ENCODE assay signal across 17 cellular contexts in genomic region chr12:33423706-33424105, GRCh38. TPM values are rescaled to one million over a fixed set of nuclear protein-coding genes. Genes with fewer than 3 reads are reported as not detected.
DNase-seq lines count a peak whose midpoint lies in the region; ATAC-seq and TF ChIP-seq lines count a peak whose summit lies in the region.
"Had no signal": no experiment of that assay in that cellular context is flagged by ENCODE, and none has a peak within 500 bp of the region (broad histone marks: within the 10 kb centered on the region; RNA-seq: fewer than 3 reads in every experiment).

No MANE protein-coding gene starts in this region.

- DNase-seq in NCI-H1105 treated with DMSO at 0.1 percent for 48 hours (lab: John Stamatoyannopoulos, UW) (peak; percentile 5), NCI-H1105 (lab: John Stamatoyannopoulos, UW) (no peak), NCI-H226 (peak; percentile 71), retinal pigment epithelial cell (ENCODE audit: low read depth) (peak; percentile 51), mucosa of descending colon (no peak), midbrain (lab: John Stamatoyannopoulos, UW) (no peak)
- DNase-seq: AML-193; Caco-2; Calu3; CD4-positive, alpha-beta T cell; CD8-positive, alpha-beta T cell; DMS79 treated with DMSO at 0.1 percent for 48 hours; GF-D8 had no signal

- no peak for ATAC-seq in mucosa of descending colon
- ATAC-seq: A549; CD8-positive, alpha-beta T cell had no signal

- H3K9me3 ChIP-seq in mucosa of descending colon, result no peaks in the 10 kb centered on the region
- H3K9me3 ChIP-seq: A549; BLaER1 treated with 17β-estradiol and CSF1 and Interleukin-3, amounts not matched to agents 10 nM and 100 nM; Caco-2 had no signal

- intact Hi-C loops in mucosa of descending colon (cut with DNase I, micrococcal nuclease), result no loop called here

- H3K4me1 ChIP-seq in mucosa of descending colon (ENCODE audit: low read depth), result no peaks in the 10 kb centered on the region
- H3K4me1 ChIP-seq: A549; BLaER1 treated with 17β-estradiol and CSF1 and Interleukin-3, amounts not matched to agents 10 nM and 100 nM; Caco-2 had no signal

- H3K36me3 ChIP-seq in mucosa of descending colon (ENCODE audit: low read depth), result no peaks in the 10 kb centered on the region
- H3K36me3 ChIP-seq: BLaER1 treated with 17β-estradiol and CSF1 and Interleukin-3, amounts not matched to agents 10 nM and 100 nM had no signal

- no peak overlapping the region for H3K4me3 ChIP-seq in retinal pigment epithelial cell (ENCODE audit: low read length)
- H3K4me3 ChIP-seq in mucosa of descending colon, result no peak overlapping the region
- H3K4me3 ChIP-seq: A549; BLaER1 treated with 17β-estradiol and CSF1 and Interleukin-3, amounts not matched to agents 10 nM and 100 nM had no signal

- TF ChIP-seq CTCF in retinal pigment epithelial cell (conservative IDR thresholded peaks at IDR 0.05; ENCODE audit: low read depth, low read length) (no peak), mucosa of descending colon (IDR thresholded peaks at IDR 0.05) (no peak)

RNA-seq across cellular contexts. Expression of gene SYT10, which starts 15.9 kb away (rescaled TPM):
- total RNA-seq in mucosa of descending colon, result 1 to 10 TPM in 1 of 3 donors, under 1 TPM in 2; 0.14 to 2.0 (median 0.34) TPM
- total RNA-seq: A172; B cell; Caco-2; CD4-positive, alpha-beta T cell; CD8-positive, alpha-beta T cell had no signal

Comparison
In these comparisons a context has a peak if more than half of its experiments do, and no peak if none do; other contexts are left out.
1. DNase-seq: peak in NCI-H1105 treated with DMSO at 0.1 percent for 48 hours (single experiment), NCI-H226 (single experiment) and retinal pigment epithelial cell (single experiment); none in NCI-H1105 (single experiment), mucosa of descending colon (0 of 3) and midbrain (single experiment).